In genomic region chr14:34826661-34827060, GRCh38 we compare ENCODE assay signal across 19 cellular contexts. TPM values are rescaled to one million over a fixed set of nuclear protein-coding genes. Genes with fewer than 3 reads are reported as not detected.
DNase-seq lines count a peak whose midpoint lies in the region; ATAC-seq, FAIRE-seq and TF ChIP-seq lines count a peak whose summit lies in the region.
"Had no signal": no experiment of that assay in that cellular context is flagged by ENCODE, and none has a peak within 500 bp of the region (broad histone marks: within the 10 kb centered on the region; RNA-seq: fewer than 3 reads in every experiment).

No MANE protein-coding gene starts in this region.

- H3K4me1 ChIP-seq in osteoblast (ENCODE audit: insufficient read depth, low read length), result no peaks in the 10 kb centered on the region

- CTCF ChIA-PET in activated CD4-positive, alpha-beta T cell treated with anti-CD3 and anti-CD28 coated beads for 36 hours (lab: Charles Lee), result interaction anchor here (1.4 kb wide), 1 partner anchor 12 kb away, joined by 3 read pairs; no protein-coding TSS in a partner anchor

- H3K9me3 ChIP-seq in osteoblast (ENCODE audit: low read depth, low read length), result no peaks in the 10 kb centered on the region
- H3K9me3 ChIP-seq: heart right ventricle, left lung had no signal

- peak; percentile 42 for ATAC-seq in activated CD4-positive, alpha-beta T cell treated with anti-CD3 and anti-CD28 coated beads for 36 hours
- ATAC-seq: GM12878, heart right ventricle, left lung, Panc1 had no signal

- no peaks in the 10 kb centered on the region for H4K20me1 ChIP-seq in osteoblast (ENCODE audit: insufficient read depth, low read length)

- H3K27me3 ChIP-seq in bronchial epithelial cell (ENCODE audit: control insufficient read depth, insufficient read depth, low read length) (no peaks in the 10 kb centered on the region), osteoblast (ENCODE audit: insufficient read depth, low read length) (no peaks in the 10 kb centered on the region)
- H3K27me3 ChIP-seq: heart right ventricle, left lung had no signal

- H3K4me3 ChIP-seq in bronchial epithelial cell (ENCODE audit: low read depth, low read length) (no peak overlapping the region), osteoblast (ENCODE audit: insufficient read depth, low read length) (no peak overlapping the region)
- H3K4me3 ChIP-seq: GM12878, heart right ventricle, left lung, skin epidermis had no signal

- H3K36me3 ChIP-seq in bronchial epithelial cell (ENCODE audit: control insufficient read depth, insufficient read depth, low read length) (peaks cover 4% of the 10 kb centered on the region), osteoblast (ENCODE audit: insufficient read depth, low read length) (peaks cover 9% of the 10 kb centered on the region)

- peaks cover 27% of the 10 kb centered on the region for H3K79me2 ChIP-seq in osteoblast (ENCODE audit: insufficient read depth, low read length)

- H3K9me3 Mint-ChIP-seq in activated CD4-positive, alpha-beta T cell treated with anti-CD3 and anti-CD28 coated beads for 36 hours (ENCODE audit: low read depth), result no peaks in the 10 kb centered on the region
- H3K9me3 Mint-ChIP-seq in progenitor cell of endocrine pancreas (ENCODE audit: low read depth), result no peaks in the 10 kb centered on the region

- TF ChIP-seq CTCF in bronchial epithelial cell (IDR thresholded peaks at IDR 0.05; ENCODE audit: insufficient read depth, low read length, severe bottlenecking) (no peak), osteoblast (IDR thresholded peaks at IDR 0.05; ENCODE audit: extremely low read depth, low read depth, low read length) (no peak), progenitor cell of endocrine pancreas (IDR thresholded peaks at IDR 0.05; ENCODE audit: unreplicated experiment) (no peak)

- H3K4me2 ChIP-seq in osteoblast (ENCODE audit: insufficient read depth, low read length), result no peak overlapping the region

- DNase-seq in activated CD4-positive, alpha-beta T cell treated with anti-CD3 and anti-CD28 coated beads for 36 hours, result no peak
- no peak for DNase-seq in activated CD4-positive, alpha-beta T cell treated with anti-CD3 and anti-CD28 coated beads, Interleukin-2, amount 50 U/mL, for 48 hours
- peak; percentile 16 for DNase-seq in NCI-H226
- peak; percentile 54 for DNase-seq in bronchial epithelial cell (ENCODE audit: low read depth)
- DNase-seq in osteoblast (ENCODE audit: insufficient read length, low spot score, missing footprints), result peak; percentile 71
- no peak for DNase-seq in progenitor cell of endocrine pancreas (ENCODE audit: low spot score, unreplicated experiment)
- DNase-seq in OCI-M1 (lab: John Stamatoyannopoulos, UW), result no peak
- no peak for DNase-seq in posterior vena cava (ENCODE audit: low spot score)
- DNase-seq: activated CD8-positive, alpha-beta memory T cell treated with anti-CD3 and anti-CD28 coated beads, Interleukin-2, amount 50 U/mL, for 48 hours; DMS153; effector CD8-positive, alpha-beta T cell; heart right ventricle; left lung; NCI-H2171 treated with DMSO at 0.1 percent for 48 hours had no signal

- peaks cover 49% of the 10 kb centered on the region for H3K36me3 Mint-ChIP-seq in activated CD4-positive, alpha-beta T cell treated with anti-CD3 and anti-CD28 coated beads for 36 hours (ENCODE audit: low read depth)
- peaks cover 18% of the 10 kb centered on the region for H3K36me3 Mint-ChIP-seq in progenitor cell of endocrine pancreas (ENCODE audit: insufficient read depth)

- H3K4me1 Mint-ChIP-seq in activated CD4-positive, alpha-beta T cell treated with anti-CD3 and anti-CD28 coated beads for 36 hours, result peaks cover 31% of the 10 kb centered on the region
- H3K4me1 Mint-ChIP-seq in progenitor cell of endocrine pancreas (ENCODE audit: low read depth), result peaks cover 1% of the 10 kb centered on the region
- H3K4me1 Mint-ChIP-seq: neural crest cell had no signal

- POLR2A ChIA-PET in activated CD4-positive, alpha-beta T cell treated with anti-CD3 and anti-CD28 coated beads for 36 hours (lab: Charles Lee), result no interaction called here

- intact Hi-C loops in activated CD4-positive, alpha-beta T cell treated with anti-CD3 and anti-CD28 coated beads for 36 hours (cut with DNase I, micrococcal nuclease), result no loop called here
- intact Hi-C loops in posterior vena cava (cut with DNase I), result no loop called here

- no peak overlapping the region for H3K27ac ChIP-seq in osteoblast (ENCODE audit: low read depth, low read length)
- H3K27ac ChIP-seq: heart right ventricle, left lung, skin epidermis had no signal

- no peak for FAIRE-seq in bronchial epithelial cell (lab: Jason Lieb, UNC)
- FAIRE-seq: A204.1, GM12878 had no signal

- no peak overlapping the region for H2AFZ ChIP-seq in osteoblast (ENCODE audit: low read length)

- no peaks in the 10 kb centered on the region for H3K27me3 Mint-ChIP-seq in activated CD4-positive, alpha-beta T cell treated with anti-CD3 and anti-CD28 coated beads for 36 hours
- H3K27me3 Mint-ChIP-seq in progenitor cell of endocrine pancreas, result no peaks in the 10 kb centered on the region

- peak overlapping the region; percentile 44 for H3K27ac Mint-ChIP-seq in activated CD4-positive, alpha-beta T cell treated with anti-CD3 and anti-CD28 coated beads for 36 hours
- no peak overlapping the region for H3K27ac Mint-ChIP-seq in progenitor cell of endocrine pancreas

- H3K4me3 Mint-ChIP-seq in activated CD4-positive, alpha-beta T cell treated with anti-CD3 and anti-CD28 coated beads for 36 hours, result no peak overlapping the region
- no peak overlapping the region for H3K4me3 Mint-ChIP-seq in progenitor cell of endocrine pancreas (ENCODE audit: low read depth)
- H3K4me3 Mint-ChIP-seq: neural crest cell had no signal

RNA-seq across cellular contexts. Expression of gene BAZ1A, which starts 48.5 kb away (rescaled TPM):
- 10 to 100 TPM; 53.9 to 75.2 TPM for total RNA-seq in activated CD4-positive, alpha-beta T cell treated with anti-CD3 and anti-CD28 coated beads for 36 hours
- total RNA-seq in bronchial epithelial cell, result 34.6 and 35.0 TPM in 2 replicates
- total RNA-seq in osteoblast, result 23.9 and 25.9 TPM in 2 replicates
- total RNA-seq in progenitor cell of endocrine pancreas, result 41.2 and 42.8 TPM in 2 replicates
- 10 to 100 TPM; 17.3 to 31.6 TPM for total RNA-seq in posterior vena cava

Comparison
In these comparisons a context has a peak if more than half of its experiments do, and no peak if none do; other contexts are left out.
1. DNase-seq: peak in NCI-H226 (single experiment), bronchial epithelial cell (single experiment) and osteoblast (single experiment); none in activated CD4-positive, alpha-beta T cell treated with anti-CD3 and anti-CD28 coated beads for 36 hours (single experiment), activated CD4-positive, alpha-beta T cell treated with anti-CD3 and anti-CD28 coated beads, Interleukin-2, amount 50 U/mL, for 48 hours (0 of 2), progenitor cell of endocrine pancreas (single experiment), OCI-M1 (single experiment) and posterior vena cava (single experiment).